In genomic region chr10:114337510-114338462, GRCh38 we compare ENCODE assay signal across 1 cellular context.
A peak's percentile ranks its signal among the peaks of the same experiment; 100 is the strongest.
TF ChIP-seq lines count a peak whose summit lies in the region.

No MANE protein-coding gene starts in this region.

TF ChIP-seq in GM12878, 131 proteins besides CTCF, POLR2A, EP300 and RAD21 (continued from another document):
- TF ChIP-seq, protein P1, sequence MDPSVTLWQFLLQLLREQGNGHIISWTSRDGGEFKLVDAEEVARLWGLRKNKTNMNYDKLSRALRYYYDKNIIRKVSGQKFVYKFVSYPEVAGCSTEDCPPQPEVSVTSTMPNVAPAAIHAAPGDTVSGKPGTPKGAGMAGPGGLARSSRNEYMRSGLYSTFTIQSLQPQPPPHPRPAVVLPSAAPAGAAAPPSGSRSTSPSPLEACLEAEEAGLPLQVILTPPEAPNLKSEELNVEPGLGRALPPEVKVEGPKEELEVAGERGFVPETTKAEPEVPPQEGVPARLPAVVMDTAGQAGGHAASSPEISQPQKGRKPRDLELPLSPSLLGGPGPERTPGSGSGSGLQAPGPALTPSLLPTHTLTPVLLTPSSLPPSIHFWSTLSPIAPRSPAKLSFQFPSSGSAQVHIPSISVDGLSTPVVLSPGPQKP (IDR thresholded peaks at IDR 0.05; ENCODE audit: low read depth, low read length) = no peak
- TF ChIP-seq SIN3A (IDR thresholded peaks at IDR 0.05; ENCODE audit: low read depth, low read length) (no peak), BMI1 (IDR thresholded peaks at IDR 0.05; ENCODE audit: borderline replicate concordance) (no peak), ZNF687 (IDR thresholded peaks at IDR 0.05) (0 out of 2 replicates have a peak, but pooled peaks have one; percentile 29), TCF12 (IDR thresholded peaks at IDR 0.05; ENCODE audit: low read depth, low read length) (no peak), ZNF207 (IDR thresholded peaks at IDR 0.05; ENCODE audit: borderline replicate concordance) (no peak), ZNF274 (IDR thresholded peaks at IDR 0.05; ENCODE audit: insufficient read depth, insufficient read length) (no peak), SREBF2 (IDR thresholded peaks at IDR 0.05; ENCODE audit: low read length) (no peak), KAT2A (conservative IDR thresholded peaks at IDR 0.05; ENCODE audit: control insufficient read depth, low read depth, low read length) (no peak), SP1 (IDR thresholded peaks at IDR 0.05; ENCODE audit: low read depth, low read length) (no peak), CHD1 (IDR thresholded peaks at IDR 0.05; ENCODE audit: low read depth, low read length) (no peak), ZBED1 (IDR thresholded peaks at IDR 0.05; ENCODE audit: borderline replicate concordance) (no peak), SMAD5 (IDR thresholded peaks at IDR 0.05; ENCODE audit: low read depth) (no peak), GATAD2B (conservative IDR thresholded peaks at IDR 0.05; ENCODE audit: low read depth) (no peak), JUNB (IDR thresholded peaks at IDR 0.05) (no peak), HDAC2 (IDR thresholded peaks at IDR 0.05) (no peak), ZZZ3 (IDR thresholded peaks at IDR 0.05; ENCODE audit: control insufficient read depth, insufficient read length, low read depth) (no peak), SMAD1 (IDR thresholded peaks at IDR 0.05; ENCODE audit: low read depth, partially characterized antibody) (no peak), HDGF (IDR thresholded peaks at IDR 0.05) (no peak), RCOR1 (conservative IDR thresholded peaks at IDR 0.05; ENCODE audit: low read depth, low read length) (no peak), IKZF1 (conservative IDR thresholded peaks at IDR 0.05) (peak; percentile 76), ZNF384 (IDR thresholded peaks at IDR 0.05; ENCODE audit: borderline replicate concordance, low read depth, low read length) (no peak), PRDM15 (CRISPR knock-in tag; IDR thresholded peaks at IDR 0.05) (no peak), SREBF1 (IDR thresholded peaks at IDR 0.05; ENCODE audit: low read length) (no peak), RUNX3 (IDR thresholded peaks at IDR 0.05; ENCODE audit: low read length) (peak; percentile 73), FOS (IDR thresholded peaks at IDR 0.05; ENCODE audit: borderline replicate concordance, extremely low read depth, insufficient read length) (no peak), RB1 (IDR thresholded peaks at IDR 0.05; ENCODE audit: borderline replicate concordance) (no peak), DPF2 (IDR thresholded peaks at IDR 0.05) (peak; percentile 32; the same call in 1 of the 2 replicates), BRCA1 (IDR thresholded peaks at IDR 0.05; ENCODE audit: low read depth, low read length) (no peak), RELB (IDR thresholded peaks at IDR 0.05; ENCODE audit: low read depth) (0 out of 2 replicates have a peak, but pooled peaks have one; percentile 32)
- TF ChIP-seq, protein P2, sequence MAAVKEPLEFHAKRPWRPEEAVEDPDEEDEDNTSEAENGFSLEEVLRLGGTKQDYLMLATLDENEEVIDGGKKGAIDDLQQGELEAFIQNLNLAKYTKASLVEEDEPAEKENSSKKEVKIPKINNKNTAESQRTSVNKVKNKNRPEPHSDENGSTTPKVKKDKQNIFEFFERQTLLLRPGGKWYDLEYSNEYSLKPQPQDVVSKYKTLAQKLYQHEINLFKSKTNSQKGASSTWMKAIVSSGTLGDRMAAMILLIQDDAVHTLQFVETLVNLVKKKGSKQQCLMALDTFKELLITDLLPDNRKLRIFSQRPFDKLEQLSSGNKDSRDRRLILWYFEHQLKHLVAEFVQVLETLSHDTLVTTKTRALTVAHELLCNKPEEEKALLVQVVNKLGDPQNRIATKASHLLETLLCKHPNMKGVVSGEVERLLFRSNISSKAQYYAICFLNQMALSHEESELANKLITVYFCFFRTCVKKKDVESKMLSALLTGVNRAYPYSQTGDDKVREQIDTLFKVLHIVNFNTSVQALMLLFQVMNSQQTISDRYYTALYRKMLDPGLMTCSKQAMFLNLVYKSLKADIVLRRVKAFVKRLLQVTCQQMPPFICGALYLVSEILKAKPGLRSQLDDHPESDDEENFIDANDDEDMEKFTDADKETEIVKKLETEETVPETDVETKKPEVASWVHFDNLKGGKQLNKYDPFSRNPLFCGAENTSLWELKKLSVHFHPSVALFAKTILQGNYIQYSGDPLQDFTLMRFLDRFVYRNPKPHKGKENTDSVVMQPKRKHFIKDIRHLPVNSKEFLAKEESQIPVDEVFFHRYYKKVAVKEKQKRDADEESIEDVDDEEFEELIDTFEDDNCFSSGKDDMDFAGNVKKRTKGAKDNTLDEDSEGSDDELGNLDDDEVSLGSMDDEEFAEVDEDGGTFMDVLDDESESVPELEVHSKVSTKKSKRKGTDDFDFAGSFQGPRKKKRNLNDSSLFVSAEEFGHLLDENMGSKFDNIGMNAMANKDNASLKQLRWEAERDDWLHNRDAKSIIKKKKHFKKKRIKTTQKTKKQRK (IDR thresholded peaks at IDR 0.05; ENCODE audit: low read depth, low read length) = no peak
